Comparison of ENCODE assay signal across 8 cellular contexts in the genomic region with DNA sequence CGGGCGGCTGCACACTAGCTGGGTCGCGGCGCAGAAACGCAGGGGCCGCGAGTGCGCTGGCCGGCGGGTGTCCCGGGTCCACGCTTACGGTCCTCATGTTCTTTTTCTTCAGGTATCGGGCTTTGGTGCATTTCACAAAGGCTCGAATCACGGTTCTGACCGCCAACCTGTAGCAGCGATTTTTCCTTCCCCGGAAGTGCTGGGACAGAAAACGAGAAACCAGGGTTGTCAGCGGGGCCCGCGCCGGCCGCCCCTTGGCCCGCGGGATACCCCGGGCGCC. TPM values are rescaled to one million over a fixed set of nuclear protein-coding genes. Genes with fewer than 3 reads are reported as not detected.
DNase-seq lines count a peak whose midpoint lies in the region; ATAC-seq and TF ChIP-seq lines count a peak whose summit lies in the region.

No MANE protein-coding gene starts in this region.

- peaks cover 33% of the 10 kb centered on the region for H3K36me3 ChIP-seq in right atrium auricular region

- H3K4me1 Mint-ChIP-seq in T-helper 2 cell treated with Interferon-gamma antibody and Interleukin-4, amounts not matched to agents 5 μg/mL and 100 μg/mL, for 36 hours (ENCODE audit: low read depth): peaks cover 20% of the 10 kb centered on the region
- H3K4me1 Mint-ChIP-seq in stimulated activated effector memory CD8-positive, alpha-beta T cell treated with anti-CD3 and anti-CD28 coated beads, Interleukin-12 subunit alpha, Interleukin-12 subunit beta, amount 100 ng/mL, for 72 hours: peaks cover 34% of the 10 kb centered on the region

- H3K27ac ChIP-seq in VCaP (peak overlapping the region; percentile 99), right atrium auricular region (peak overlapping the region; percentile 75 to 89)

- no peaks in the 10 kb centered on the region for H3K27me3 ChIP-seq in right atrium auricular region

- peak overlapping the region; percentile 89 for H3K27ac Mint-ChIP-seq in T-helper 2 cell treated with Interferon-gamma antibody and Interleukin-4, amounts not matched to agents 5 μg/mL and 100 μg/mL, for 36 hours
- H3K27ac Mint-ChIP-seq in stimulated activated effector memory CD8-positive, alpha-beta T cell treated with anti-CD3 and anti-CD28 coated beads, Interleukin-12 subunit alpha, Interleukin-12 subunit beta, amount 100 ng/mL, for 72 hours: peak overlapping the region; percentile 94

- H3K9me3 ChIP-seq in right atrium auricular region: no peaks in the 10 kb centered on the region

- no peak for DNase-seq in T-helper 2 cell treated with Interferon-gamma antibody and Interleukin-4, amounts not matched to agents 5 μg/mL and 100 μg/mL, for 36 hours (ENCODE audit: low spot score)
- DNase-seq in T-helper 2 cell (no peak), right atrium auricular region (ENCODE audit: low spot score) (no peak), NK-92 (lab: John Stamatoyannopoulos, UW; ENCODE audit: unreplicated experiment) (no peak)
- no peak for DNase-seq in stimulated activated effector memory CD8-positive, alpha-beta T cell treated with anti-CD3 and anti-CD28 coated beads, Interleukin-12 subunit alpha, Interleukin-12 subunit beta, amount 100 ng/mL, for 72 hours (ENCODE audit: low spot score in 2 of 2)
- no peak for DNase-seq in activated CD8-positive, alpha-beta memory T cell treated with anti-CD3 and anti-CD28 coated beads, Interleukin-2, amount 50 U/mL, for 4 hours

- peaks cover 0 to 34% of the 10 kb centered on the region in 2 donors for H3K4me1 ChIP-seq in right atrium auricular region

- peak; percentile 1 for ATAC-seq in stimulated activated effector memory CD8-positive, alpha-beta T cell treated with anti-CD3 and anti-CD28 coated beads, Interleukin-12 subunit alpha, Interleukin-12 subunit beta, amount 100 ng/mL, for 72 hours
- ATAC-seq in HG03159 (IDR thresholded peaks at IDR 0.05; ENCODE audit: unreplicated experiment): no peak

- no peaks in the 10 kb centered on the region for H3K27me3 Mint-ChIP-seq in T-helper 2 cell treated with Interferon-gamma antibody and Interleukin-4, amounts not matched to agents 5 μg/mL and 100 μg/mL, for 36 hours (ENCODE audit: low read depth)

- TF ChIP-seq CTCF in VCaP (conservative IDR thresholded peaks at IDR 0.05): no peak
- TF ChIP-seq CTCF in right atrium auricular region (IDR thresholded peaks at IDR 0.05): no peak

- H3K4me3 ChIP-seq in right atrium auricular region: peak overlapping the region; percentile 98 to 100

- no peaks in the 10 kb centered on the region for H3K9me3 Mint-ChIP-seq in T-helper 2 cell treated with Interferon-gamma antibody and Interleukin-4, amounts not matched to agents 5 μg/mL and 100 μg/mL, for 36 hours
- H3K9me3 Mint-ChIP-seq in stimulated activated effector memory CD8-positive, alpha-beta T cell treated with anti-CD3 and anti-CD28 coated beads, Interleukin-12 subunit alpha, Interleukin-12 subunit beta, amount 100 ng/mL, for 72 hours: no peaks in the 10 kb centered on the region

- peaks cover 46% of the 10 kb centered on the region for H3K36me3 Mint-ChIP-seq in T-helper 2 cell treated with Interferon-gamma antibody and Interleukin-4, amounts not matched to agents 5 μg/mL and 100 μg/mL, for 36 hours (ENCODE audit: low read depth)
- peaks cover 81% of the 10 kb centered on the region for H3K36me3 Mint-ChIP-seq in stimulated activated effector memory CD8-positive, alpha-beta T cell treated with anti-CD3 and anti-CD28 coated beads, Interleukin-12 subunit alpha, Interleukin-12 subunit beta, amount 100 ng/mL, for 72 hours

- H3K4me3 Mint-ChIP-seq in T-helper 2 cell treated with Interferon-gamma antibody and Interleukin-4, amounts not matched to agents 5 μg/mL and 100 μg/mL, for 36 hours: peak overlapping the region; percentile 90
- peak overlapping the region; percentile 88 for H3K4me3 Mint-ChIP-seq in stimulated activated effector memory CD8-positive, alpha-beta T cell treated with anti-CD3 and anti-CD28 coated beads, Interleukin-12 subunit alpha, Interleukin-12 subunit beta, amount 100 ng/mL, for 72 hours

RNA-seq across cellular contexts. Expression of a gene that starts 0.3 kb away (rescaled TPM):
- total RNA-seq in right atrium auricular region: 100 to 1,000 TPM; 160 to 218 TPM

RNA-seq across cellular contexts. Expression of a gene that starts 7.6 kb away (rescaled TPM):
- 10 to 100 TPM; 41.6 to 44.2 TPM for total RNA-seq in right atrium auricular region

RNA-seq across cellular contexts. Expression of a gene that starts 14.3 kb away (rescaled TPM):
- 1 to 10 TPM; 2.2 to 2.4 TPM for total RNA-seq in right atrium auricular region

RNA-seq across cellular contexts. Expression of a gene that starts 28.7 kb away (rescaled TPM):
- total RNA-seq in right atrium auricular region: 10 to 100 TPM; 13.0 to 15.2 TPM

RNA-seq across cellular contexts. Expression of a gene that starts 31.8 kb away (rescaled TPM):
- total RNA-seq in right atrium auricular region: 100 to 1,000 TPM; 155 to 159 TPM
